In genomic region chr5:96413028-96413427, GRCh38 we compare ENCODE assay signal across 30 cellular contexts. TPM values are rescaled to one million over a fixed set of nuclear protein-coding genes. Genes with fewer than 3 reads are reported as not detected.
"Had no signal": no experiment of that assay in that cellular context is flagged by ENCODE, and none has a peak within 500 bp of the region (broad histone marks: within the 10 kb centered on the region; RNA-seq: fewer than 3 reads in every experiment).

No MANE protein-coding gene starts in this region.

- H3K27me3 ChIP-seq: breast epithelium had no signal

- H3K4me3 ChIP-seq: breast epithelium, SJCRH30 had no signal

- ATAC-seq: activated CD4-positive, CD25-positive, alpha-beta regulatory T cell treated with anti-CD3 and anti-CD28 coated beads, Interleukin-2, amount 50 U/mL, for 24 hours; activated CD8-positive, alpha-beta T cell treated with anti-CD3 and anti-CD28 coated beads for 36 hours; activated T-cell treated with anti-CD3 and anti-CD28 coated beads, Interleukin-2, amount 50 U/mL, for 72 hours; Panc1 had no signal

- H3K4me1 ChIP-seq: breast epithelium, SJCRH30 had no signal

- H3K9me3 ChIP-seq: breast epithelium, SJCRH30, SK-N-SH had no signal

- H3K27ac ChIP-seq: breast epithelium, KMS-11, SJCRH30 had no signal

- H3K36me3 ChIP-seq: breast epithelium, SJCRH30 had no signal

- DNase-seq: activated CD4-positive, alpha-beta T cell treated with anti-CD3 and anti-CD28 coated beads for 4 hours; activated CD8-positive, alpha-beta memory T cell treated with anti-CD3 and anti-CD28 coated beads, Interleukin-2, amount 50 U/mL, for 4 hours; activated CD8-positive, alpha-beta T cell treated with anti-CD3 and anti-CD28 coated beads for 36 hours; activated gamma-delta T cell treated with Interleukin-2 at 50 U/mL for 16 hours; activated naive CD4-positive, alpha-beta T cell treated with anti-CD3 and anti-CD28 coated beads, Interleukin-2, amount 10 ng/mL, durations not matched to agents 7 days and 5 days; activated naive CD8-positive, alpha-beta T cell treated with anti-CD3 and anti-CD28 coated beads for 36 hours; activated T-cell treated with anti-CD3 and anti-CD28 coated beads, Interleukin-2, amount 50 U/mL, for 72 hours; anterior cingulate cortex; caudate nucleus; MV-4-11; NCI-H1092 treated with DMSO at 0.1 percent for 48 hours; NCI-H1417 treated with DMSO at 0.1 percent for 48 hours; NCI-H1694; NCI-H2029 treated with DMSO at 0.1 percent for 48 hours; NCI-H226; NCI-H526; NCI-H774; NK-92 treated with Interleukin-12 subunit alpha and Interleukin-12 subunit beta, amount 100 ng/mL, for 24 hours; OCI-M1; Right ventricle myocardium superior; RPMI8226; SJCRH30; SK-N-SH; SW 1271 had no signal

RNA-seq across cellular contexts. Expression of gene PCSK1, which starts 20.0 kb away (rescaled TPM):
- total RNA-seq: activated CD8-positive, alpha-beta T cell treated with anti-CD3 and anti-CD28 coated beads for 36 hours; activated naive CD8-positive, alpha-beta T cell treated with anti-CD3 and anti-CD28 coated beads for 36 hours; activated T-cell treated with anti-CD3 and anti-CD28 coated beads, Interleukin-2, amount 50 U/mL, for 72 hours; activated T-helper 2 cell treated with anti-CD3 and anti-CD28 coated beads, Interferon-gamma antibody, Interleukin-2, Interleukin-4, amounts not matched to agents 10 μg/mL and 5 μg/mL and 100 μg/mL, durations not matched to agents 14 hours and 24 hours and 36 hours; Right ventricle myocardium superior; SJCRH30; T-helper 1 cell treated with Interleukin-12 subunit alpha and Interleukin-12 subunit beta and Interleukin-4 antibody, amounts not matched to agents 30 ng/mL and 1 ng/mL, for 36 hours had no signal
